16 cellular contexts compared by ENCODE assay signal in genomic region chr7:129830949-129831348, GRCh38.
DNase-seq lines count a peak whose midpoint lies in the region; ATAC-seq and TF ChIP-seq lines count a peak whose summit lies in the region.
"Had no signal": no experiment of that assay in that cellular context is flagged by ENCODE, and none has a peak within 500 bp of the region (broad histone marks: within the 10 kb centered on the region; RNA-seq: fewer than 3 reads in every experiment).

No MANE protein-coding gene starts in this region.

- no peaks in the 10 kb centered on the region for H3K79me2 ChIP-seq in mesendoderm (ENCODE audit: control insufficient read depth, insufficient read depth, low read length)

- no peak overlapping the region for H2BK15ac ChIP-seq in mesendoderm (replicated peaks; ENCODE audit: low read depth)

- peak overlapping the region; percentile 45 for H3K4me3 Mint-ChIP-seq in MCF 10A (ENCODE audit: unreplicated experiment)
- H3K4me3 Mint-ChIP-seq in activated CD4-positive, alpha-beta memory T cell treated with anti-CD3 and anti-CD28 coated beads, Interleukin-2, amount 10 ng/mL, durations not matched to agents 7 days and 5 days, result no peak overlapping the region
- H3K4me3 Mint-ChIP-seq: activated CD4-positive, alpha-beta memory T cell treated with anti-CD3 and anti-CD28 coated beads for 36 hours; CD8-positive, alpha-beta T cell; neural crest cell; T-helper 2 cell treated with Interferon-gamma antibody and Interleukin-4, amounts not matched to agents 5 μg/mL and 100 μg/mL, for 36 hours had no signal

- no peak overlapping the region for H3K4me3 ChIP-seq in mesendoderm (ENCODE audit: low read length)
- H3K4me3 ChIP-seq in thoracic aorta, result no peak overlapping the region
- H3K4me3 ChIP-seq: colonic mucosa had no signal

- H3K9ac ChIP-seq in mesendoderm (ENCODE audit: low read length), result no peak overlapping the region

- CTCF ChIA-PET in MCF 10A (lab: Yijun Ruan, JAX), result interaction anchor here (0.6 to 4.2 kb wide), 26 partner anchors 8 to 194 kb away, joined by 3 to 66 read pairs (median 5); no protein-coding TSS in a partner anchor
- CTCF ChIA-PET in activated CD4-positive, alpha-beta memory T cell treated with anti-CD3 and anti-CD28 coated beads, Interleukin-2, amount 10 ng/mL, durations not matched to agents 7 days and 5 days (lab: Charles Lee), result interaction anchor here (0.8 to 3.6 kb wide), 14 partner anchors 8 to 488 kb away, joined by 3 to 55 read pairs (median 5); no protein-coding TSS in a partner anchor

- no CpG with 5 or more reads among the region's 8 CpGs for WGBS in mesendoderm (ENCODE audit: extremely low coverage, insufficient coverage, low lambda C conversion rate)

- H4K5ac ChIP-seq in mesendoderm (ENCODE audit: low read length), result no peak overlapping the region

- peak; percentile 79 for DNase-seq in NCI-H226
- no peak for DNase-seq in MCF 10A (ENCODE audit: unreplicated experiment)
- no peak for DNase-seq in mesendoderm
- DNase-seq in thoracic aorta (ENCODE audit: low spot score), result no peak
- DNase-seq in NOMO-1 treated with DMSO at 0.1 percent for 48 hours (lab: John Stamatoyannopoulos, UW; ENCODE audit: unreplicated experiment), result no peak
- no peak for DNase-seq in iPS-NIHi11 (ENCODE audit: low spot score)
- no peak for DNase-seq in activated CD4-positive, alpha-beta memory T cell treated with anti-CD3 and anti-CD28 coated beads, Interleukin-2, amount 10 ng/mL, durations not matched to agents 7 days and 5 days
- DNase-seq: activated CD4-positive, alpha-beta memory T cell treated with anti-CD3 and anti-CD28 coated beads for 36 hours; CD8-positive, alpha-beta T cell; MM.1S; NCI-H2171 treated with DMSO at 0.1 percent for 48 hours had no signal

- no peak overlapping the region for H3K18ac ChIP-seq in mesendoderm (ENCODE audit: low read length)

- no peaks in the 10 kb centered on the region for H3K9me3 Mint-ChIP-seq in MCF 10A (ENCODE audit: unreplicated experiment)
- H3K9me3 Mint-ChIP-seq in activated CD4-positive, alpha-beta memory T cell treated with anti-CD3 and anti-CD28 coated beads, Interleukin-2, amount 10 ng/mL, durations not matched to agents 7 days and 5 days, result no peaks in the 10 kb centered on the region
- H3K9me3 Mint-ChIP-seq: activated CD4-positive, alpha-beta memory T cell treated with anti-CD3 and anti-CD28 coated beads for 36 hours; CD8-positive, alpha-beta T cell; neural crest cell; T-helper 2 cell treated with Interferon-gamma antibody and Interleukin-4, amounts not matched to agents 5 μg/mL and 100 μg/mL, for 36 hours had no signal

- H3K27ac Mint-ChIP-seq in MCF 10A (ENCODE audit: low read depth, unreplicated experiment), result no peak overlapping the region
- H3K27ac Mint-ChIP-seq in activated CD4-positive, alpha-beta memory T cell treated with anti-CD3 and anti-CD28 coated beads, Interleukin-2, amount 10 ng/mL, durations not matched to agents 7 days and 5 days, result no peak overlapping the region
- H3K27ac Mint-ChIP-seq: activated CD4-positive, alpha-beta memory T cell treated with anti-CD3 and anti-CD28 coated beads for 36 hours; T-helper 2 cell treated with Interferon-gamma antibody and Interleukin-4, amounts not matched to agents 5 μg/mL and 100 μg/mL, for 36 hours had no signal

- H2AK5ac ChIP-seq in mesendoderm (ENCODE audit: low read length), result no peak overlapping the region

- peaks cover 7% of the 10 kb centered on the region for H3K4me1 ChIP-seq in mesendoderm (ENCODE audit: control insufficient read depth, low read depth, low read length)
- peaks cover 19 to 70% of the 10 kb centered on the region in 2 donors for H3K4me1 ChIP-seq in thoracic aorta (ENCODE audit: control insufficient read depth in 1 of 2, low read depth in 2 of 2)

- H2BK5ac ChIP-seq in mesendoderm (ENCODE audit: low read length), result no peak overlapping the region

- no peak overlapping the region for H2BK120ac ChIP-seq in mesendoderm (ENCODE audit: low read depth, low read length)

- H3K27ac ChIP-seq in mesendoderm (ENCODE audit: low read depth, low read length) (peak overlapping the region; percentile 40), thoracic aorta (peak overlapping the region; percentile 81 to 87)
- H3K27ac ChIP-seq: HL-60 had no signal

- no peak overlapping the region for H3K23ac ChIP-seq in mesendoderm (ENCODE audit: low read length)

- H3K36me3 Mint-ChIP-seq in MCF 10A (ENCODE audit: insufficient read depth, unreplicated experiment), result peaks cover 79% of the 10 kb centered on the region
- H3K36me3 Mint-ChIP-seq in activated CD4-positive, alpha-beta memory T cell treated with anti-CD3 and anti-CD28 coated beads, Interleukin-2, amount 10 ng/mL, durations not matched to agents 7 days and 5 days (ENCODE audit: low read depth), result peaks cover 15% of the 10 kb centered on the region

- intact Hi-C loops in MCF 10A (cut with micrococcal nuclease), result loop anchor here (1.0 to 2.0 kb wide), 3 partner anchors 120 to 179 kb away; no protein-coding TSS in a partner anchor

- H3K4me2 ChIP-seq in mesendoderm (ENCODE audit: low read length), result no peak overlapping the region

- no peaks in the 10 kb centered on the region for H3K79me1 ChIP-seq in mesendoderm (ENCODE audit: low read length)

- H3K56ac ChIP-seq in mesendoderm (ENCODE audit: low read length), result no peak overlapping the region

- H3K27me3 ChIP-seq in mesendoderm (ENCODE audit: insufficient read depth, low read length, poor library complexity) (no peaks in the 10 kb centered on the region), thoracic aorta (replicated peaks; ENCODE audit: insufficient read depth) (no peaks in the 10 kb centered on the region)
- H3K27me3 ChIP-seq: colonic mucosa had no signal

- H3K9me3 ChIP-seq in thoracic aorta, result no peaks in the 10 kb centered on the region
- H3K9me3 ChIP-seq: colonic mucosa had no signal

- H3K4me1 Mint-ChIP-seq in MCF 10A (ENCODE audit: insufficient read depth, unreplicated experiment), result peaks cover 32% of the 10 kb centered on the region
- H3K4me1 Mint-ChIP-seq in activated CD4-positive, alpha-beta memory T cell treated with anti-CD3 and anti-CD28 coated beads, Interleukin-2, amount 10 ng/mL, durations not matched to agents 7 days and 5 days, result peaks cover 15% of the 10 kb centered on the region

- POLR2A ChIA-PET in MCF 10A (lab: Yijun Ruan, JAX), result interaction anchor here (0.7 to 4.1 kb wide), 16 partner anchors 10 to 189 kb away, joined by 3 to 28 read pairs (median 10); no protein-coding TSS in a partner anchor
- POLR2A ChIA-PET in activated CD4-positive, alpha-beta memory T cell treated with anti-CD3 and anti-CD28 coated beads, Interleukin-2, amount 10 ng/mL, durations not matched to agents 7 days and 5 days (lab: Charles Lee), result interaction anchor here (1.8 kb wide), 1 partner anchor 219 kb away, joined by 8 read pairs; the partner anchor contains the start of gene NRF1

- no peaks in the 10 kb centered on the region for H3K36me3 ChIP-seq in mesendoderm (ENCODE audit: control insufficient read depth, insufficient read depth, low read length)
- peaks cover 4% of the 10 kb centered on the region for H3K36me3 ChIP-seq in thoracic aorta

- H3K4ac ChIP-seq in mesendoderm (ENCODE audit: low read depth, low read length), result no peak overlapping the region

- BruUV-seq in MCF 10A (replicated peaks; lab: Mats Ljungman, UMichigan), result TSS peak; percentile 2

- ATAC-seq in thoracic aorta (ENCODE audit: insufficient number of reproducible peaks, low FRiP score, low read depth) (no peak), HG03565 (IDR thresholded peaks at IDR 0.05; ENCODE audit: unreplicated experiment) (no peak)

- no peak for TF ChIP-seq CTCF in MCF 10A (IDR thresholded peaks at IDR 0.05; ENCODE audit: unreplicated experiment)
- TF ChIP-seq CTCF in thoracic aorta (IDR thresholded peaks at IDR 0.05), result no peak

- no peaks in the 10 kb centered on the region for H3K27me3 Mint-ChIP-seq in MCF 10A (ENCODE audit: insufficient read depth, unreplicated experiment)
- no peaks in the 10 kb centered on the region for H3K27me3 Mint-ChIP-seq in activated CD4-positive, alpha-beta memory T cell treated with anti-CD3 and anti-CD28 coated beads, Interleukin-2, amount 10 ng/mL, durations not matched to agents 7 days and 5 days
- H3K27me3 Mint-ChIP-seq: activated CD4-positive, alpha-beta memory T cell treated with anti-CD3 and anti-CD28 coated beads for 36 hours had no signal

- H4K8ac ChIP-seq in mesendoderm (ENCODE audit: low read depth, low read length), result no peak overlapping the region
